In the genomic region with DNA sequence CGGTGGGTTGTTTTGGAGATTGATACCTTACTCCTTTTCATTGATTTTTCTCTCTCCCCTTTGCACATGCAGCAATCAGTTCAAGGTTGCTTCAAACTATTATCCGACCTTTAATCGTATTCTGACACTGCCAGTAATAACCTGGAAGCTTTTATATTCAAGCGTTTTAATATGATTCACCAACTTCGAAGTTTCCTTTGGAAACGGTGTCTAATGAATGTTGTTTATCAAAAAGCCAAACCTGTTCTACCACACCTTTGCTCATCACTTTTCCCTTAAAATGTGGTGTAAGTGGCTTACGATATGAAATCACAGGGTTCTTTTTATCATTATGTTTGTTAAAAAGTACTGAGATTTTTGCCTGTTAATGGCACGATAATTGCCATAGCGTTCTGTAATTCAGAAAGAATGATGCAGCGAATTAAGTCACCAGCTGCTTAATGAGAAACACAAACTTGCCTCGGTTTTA, we compare ENCODE assay signal across 8 cellular contexts. TPM values are rescaled to one million over a fixed set of nuclear protein-coding genes. Genes with fewer than 3 reads are reported as not detected.
DNase-seq lines count a peak whose midpoint lies in the region; ATAC-seq, FAIRE-seq and TF ChIP-seq lines count a peak whose summit lies in the region.

No MANE protein-coding gene starts in this region.

- H3K27me3 ChIP-seq in body of pancreas, result no peaks in the 10 kb centered on the region

- H3K36me3 ChIP-seq in HEK293 (ENCODE audit: control insufficient read depth in 2 of 2, insufficient read depth in 1 of 2, low read length in 2 of 2), result no peaks in the 10 kb centered on the region
- no peaks in the 10 kb centered on the region for H3K36me3 ChIP-seq in body of pancreas (replicated peaks in 1 of 2; ENCODE audit: insufficient read depth in 1 of 2, low read depth in 2 of 2)
- no peaks in the 10 kb centered on the region for H3K36me3 ChIP-seq in urinary bladder (ENCODE audit: insufficient read depth)

- 1 to 2% methylated on average over 11 of the region's 11 CpGs for WGBS in body of pancreas, 2 donors
- WGBS in urinary bladder, result 12% methylated on average over 11 of the region's 11 CpGs

- H3K27ac ChIP-seq in HEK293 (ENCODE audit: extremely low read depth, low read depth, low read length) (no peak overlapping the region; the same call in 1 of the 2 replicates), body of pancreas (peak overlapping the region; percentile 88 to 98 (median 95)), urinary bladder (ENCODE audit: low read depth) (peak overlapping the region; percentile 92)

- ATAC-seq in body of pancreas (no peak), GM21576 (IDR thresholded peaks at IDR 0.05; ENCODE audit: unreplicated experiment) (no peak)

- POLR2A ChIA-PET in HEK293 (lab: Yijun Ruan, JAX), result interaction anchor here (0.6 to 1.0 kb wide), 3 partner anchors 8 to 293 kb away, joined by 3 read pairs; no protein-coding TSS in a partner anchor

- H3K9me3 ChIP-seq in HEK293 (ENCODE audit: control insufficient read depth, insufficient read depth, low read depth, low read length), result no peaks in the 10 kb centered on the region
- H3K9me3 ChIP-seq in body of pancreas, result no peaks in the 10 kb centered on the region

- FAIRE-seq in H54 (lab: Jason Lieb, UNC), result no peak

- H3K4me1 ChIP-seq in HEK293 (ENCODE audit: control insufficient read depth, insufficient read depth, low read length), result peaks cover 16% of the 10 kb centered on the region
- H3K4me1 ChIP-seq in body of pancreas, result peaks cover 36% of the 10 kb centered on the region
- peaks cover 2% of the 10 kb centered on the region for H3K4me1 ChIP-seq in urinary bladder (ENCODE audit: insufficient read depth)

- peak overlapping the region; percentile 96 for H3K4me3 ChIP-seq in HEK293 (ENCODE audit: low read depth, low read length)
- peak overlapping the region; percentile 77 to 82 for H3K4me3 ChIP-seq in body of pancreas
- H3K4me3 ChIP-seq in urinary bladder (ENCODE audit: low read depth, low read length), result peak overlapping the region; percentile 81

- TF ChIP-seq POLR2A in body of pancreas (IDR thresholded peaks at IDR 0.05) (no peak), H54 (IDR thresholded peaks at IDR 0.05; ENCODE audit: low read depth, low read length) (no peak)

- intact Hi-C loops in body of pancreas (cut with DNase I), result loop anchor here (10.0 kb wide), 1 partner anchor 350 kb away; no protein-coding TSS in a partner anchor

- peak; percentile 2 for DNase-seq in AG08395 (ENCODE audit: low spot score)
- DNase-seq in body of pancreas, result no peak
- DNase-seq in lung microvascular endothelial cell (ENCODE audit: low read depth in 2 of 2), result peak; percentile 4 to 15
- DNase-seq in H54 (ENCODE audit: insufficient read length, low spot score), result no peak
- DNase-seq in ureter (ENCODE audit: low spot score), result no peak

- TF ChIP-seq CTCF in HEK293 (tag by site-specific recombination; IDR thresholded peaks at IDR 0.05), result no peak
- TF ChIP-seq CTCF in body of pancreas (IDR thresholded peaks at IDR 0.05), result no peak

- CTCF ChIA-PET in HEK293 (lab: Yijun Ruan, JAX), result interaction anchor here (0.6 kb wide), 2 partner anchors 205 to 714 kb away, joined by 3 to 4 read pairs; no protein-coding TSS in a partner anchor

TF ChIP-seq in HEK293, 187 proteins besides CTCF, POLR2A, EP300 and RAD21:
- TF ChIP-seq, protein P1, sequence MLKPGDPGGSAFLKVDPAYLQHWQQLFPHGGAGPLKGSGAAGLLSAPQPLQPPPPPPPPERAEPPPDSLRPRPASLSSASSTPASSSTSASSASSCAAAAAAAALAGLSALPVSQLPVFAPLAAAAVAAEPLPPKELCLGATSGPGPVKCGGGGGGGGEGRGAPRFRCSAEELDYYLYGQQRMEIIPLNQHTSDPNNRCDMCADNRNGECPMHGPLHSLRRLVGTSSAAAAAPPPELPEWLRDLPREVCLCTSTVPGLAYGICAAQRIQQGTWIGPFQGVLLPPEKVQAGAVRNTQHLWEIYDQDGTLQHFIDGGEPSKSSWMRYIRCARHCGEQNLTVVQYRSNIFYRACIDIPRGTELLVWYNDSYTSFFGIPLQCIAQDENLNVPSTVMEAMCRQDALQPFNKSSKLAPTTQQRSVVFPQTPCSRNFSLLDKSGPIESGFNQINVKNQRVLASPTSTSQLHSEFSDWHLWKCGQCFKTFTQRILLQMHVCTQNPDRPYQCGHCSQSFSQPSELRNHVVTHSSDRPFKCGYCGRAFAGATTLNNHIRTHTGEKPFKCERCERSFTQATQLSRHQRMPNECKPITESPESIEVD (tag by site-specific recombination; IDR thresholded peaks at IDR 0.05), result peak; percentile 26; the same call in 1 of the 2 replicates
- TF ChIP-seq PRDM1 (tag by site-specific recombination; IDR thresholded peaks at IDR 0.05), result 0 out of 2 replicates have a peak, but pooled peaks have one; percentile 18
- TF ChIP-seq, protein P2, sequence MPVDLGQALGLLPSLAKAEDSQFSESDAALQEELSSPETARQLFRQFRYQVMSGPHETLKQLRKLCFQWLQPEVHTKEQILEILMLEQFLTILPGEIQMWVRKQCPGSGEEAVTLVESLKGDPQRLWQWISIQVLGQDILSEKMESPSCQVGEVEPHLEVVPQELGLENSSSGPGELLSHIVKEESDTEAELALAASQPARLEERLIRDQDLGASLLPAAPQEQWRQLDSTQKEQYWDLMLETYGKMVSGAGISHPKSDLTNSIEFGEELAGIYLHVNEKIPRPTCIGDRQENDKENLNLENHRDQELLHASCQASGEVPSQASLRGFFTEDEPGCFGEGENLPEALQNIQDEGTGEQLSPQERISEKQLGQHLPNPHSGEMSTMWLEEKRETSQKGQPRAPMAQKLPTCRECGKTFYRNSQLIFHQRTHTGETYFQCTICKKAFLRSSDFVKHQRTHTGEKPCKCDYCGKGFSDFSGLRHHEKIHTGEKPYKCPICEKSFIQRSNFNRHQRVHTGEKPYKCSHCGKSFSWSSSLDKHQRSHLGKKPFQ (tag by site-specific recombination; IDR thresholded peaks at IDR 0.05), result no peak
- TF ChIP-seq, protein P3, sequence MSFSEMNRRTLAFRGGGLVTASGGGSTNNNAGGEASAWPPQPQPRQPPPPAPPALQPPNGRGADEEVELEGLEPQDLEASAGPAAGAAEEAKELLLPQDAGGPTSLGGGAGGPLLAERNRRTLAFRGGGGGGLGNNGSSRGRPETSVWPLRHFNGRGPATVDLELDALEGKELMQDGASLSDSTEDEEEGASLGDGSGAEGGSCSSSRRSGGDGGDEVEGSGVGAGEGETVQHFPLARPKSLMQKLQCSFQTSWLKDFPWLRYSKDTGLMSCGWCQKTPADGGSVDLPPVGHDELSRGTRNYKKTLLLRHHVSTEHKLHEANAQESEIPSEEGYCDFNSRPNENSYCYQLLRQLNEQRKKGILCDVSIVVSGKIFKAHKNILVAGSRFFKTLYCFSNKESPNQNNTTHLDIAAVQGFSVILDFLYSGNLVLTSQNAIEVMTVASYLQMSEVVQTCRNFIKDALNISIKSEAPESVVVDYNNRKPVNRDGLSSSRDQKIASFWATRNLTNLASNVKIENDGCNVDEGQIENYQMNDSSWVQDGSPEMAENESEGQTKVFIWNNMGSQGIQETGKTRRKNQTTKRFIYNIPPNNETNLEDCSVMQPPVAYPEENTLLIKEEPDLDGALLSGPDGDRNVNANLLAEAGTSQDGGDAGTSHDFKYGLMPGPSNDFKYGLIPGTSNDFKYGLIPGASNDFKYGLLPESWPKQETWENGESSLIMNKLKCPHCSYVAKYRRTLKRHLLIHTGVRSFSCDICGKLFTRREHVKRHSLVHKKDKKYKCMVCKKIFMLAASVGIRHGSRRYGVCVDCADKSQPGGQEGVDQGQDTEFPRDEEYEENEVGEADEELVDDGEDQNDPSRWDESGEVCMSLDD (tag by site-specific recombination; IDR thresholded peaks at IDR 0.05), result no peak
- TF ChIP-seq ZBTB17 (tag by site-specific recombination; IDR thresholded peaks at IDR 0.05), result peak; percentile 65
TF ChIP-seq in HEK293: peak in this region for 3.

RNA-seq across cellular contexts. Expression of a gene that starts 0.7 kb away (rescaled TPM):
- total RNA-seq in body of pancreas (10 to 100 TPM; 25.9 to 30.3 TPM), lung microvascular endothelial cell (13.3 and 14.1 TPM in 2 replicates), urinary bladder (37.9 TPM), ureter (33.8 TPM)
- 6.8 TPM for polyA plus RNA-seq in urinary bladder

Comparison
In these comparisons a context has a peak if more than half of its experiments do, and no peak if none do; other contexts are left out.
1. DNase-seq: peak in AG08395 (single experiment) and lung microvascular endothelial cell (2 of 2); none in body of pancreas (0 of 4), H54 (single experiment) and ureter (single experiment).
2. Peak in every context shown above with its lines, with median percentiles within 50 percentile points of each other: H3K4me3 ChIP-seq.